13 cellular contexts compared by ENCODE assay signal in the genomic region with DNA sequence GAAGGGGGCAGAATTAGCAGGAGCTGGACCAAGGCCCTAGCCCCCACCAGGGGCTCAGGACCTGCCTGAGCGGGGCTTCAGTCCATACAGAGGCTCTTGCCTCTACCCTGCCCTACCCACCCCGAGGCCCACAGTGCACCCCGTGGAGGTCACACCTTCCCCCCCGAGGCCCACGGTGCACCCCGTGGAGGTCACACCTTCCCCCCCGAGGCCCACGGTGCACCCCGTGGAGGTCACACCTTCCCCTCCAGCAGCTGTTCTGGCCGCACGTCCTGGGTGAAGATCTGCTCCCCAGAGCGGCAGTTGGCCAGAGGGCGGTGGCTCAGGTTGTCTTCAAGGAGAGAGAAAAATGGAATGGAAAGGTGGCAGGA. TPM values are rescaled to one million over a fixed set of nuclear protein-coding genes. Genes with fewer than 3 reads are reported as not detected.
DNase-seq lines count a peak whose midpoint lies in the region; ATAC-seq and TF ChIP-seq lines count a peak whose summit lies in the region.
"Had no signal": no experiment of that assay in that cellular context is flagged by ENCODE, and none has a peak within 500 bp of the region (broad histone marks: within the 10 kb centered on the region; RNA-seq: fewer than 3 reads in every experiment).

No MANE protein-coding gene starts in this region.

- WGBS in esophagus muscularis mucosa = 56% methylated on average over 8 of the region's 13 CpGs

- H3K4me2 ChIP-seq in HCT116 (ENCODE audit: low read length) = no peak overlapping the region

- in situ Hi-C loops in gastrocnemius medialis (cut with MboI; ENCODE audit: low sequenced_read_pairs in 4 of 4) = no loop called here

- H3K27ac ChIP-seq in HCT116 (ENCODE audit: low read depth, low read length) (no peak overlapping the region), esophagus muscularis mucosa (replicated peaks in 1 of 4) (peak overlapping the region in 3 of 4 donors; percentile 34 to 78 (median 70)), gastrocnemius medialis (peak overlapping the region in 3 of 4 donors; percentile 40 to 60 (median 45))
- H3K27ac ChIP-seq: psoas muscle had no signal

- H3K36me3 ChIP-seq in HCT116 (ENCODE audit: control insufficient read depth in 1 of 2, insufficient read depth in 2 of 2, low read length in 2 of 2) (peaks cover 21 to 27% of the 10 kb centered on the region in 2 experiments; a peak in 3 of 4 replicates), esophagus muscularis mucosa (peaks cover 27 to 99% (median 92%) of the 10 kb centered on the region in 4 donors), gastrocnemius medialis (peaks cover 0 to 60% of the 10 kb centered on the region in 2 donors)

- H3K9me3 ChIP-seq in HCT116 (ENCODE audit: control insufficient read depth in 1 of 2, insufficient read depth in 1 of 2, low read depth in 1 of 2, low read length in 2 of 2) = no peaks in the 10 kb centered on the region
- H3K9me3 ChIP-seq in esophagus muscularis mucosa = no peaks in the 10 kb centered on the region
- no peaks in the 10 kb centered on the region for H3K9me3 ChIP-seq in gastrocnemius medialis
- H3K9me3 ChIP-seq: psoas muscle had no signal

- no peaks in the 10 kb centered on the region for H3K9me2 ChIP-seq in HCT116 (ENCODE audit: insufficient read depth)

- no peak for TF ChIP-seq CTCF in HCT116 (IDR thresholded peaks at IDR 0.05 in 2 of 3, conservative IDR thresholded peaks at IDR 0.05 in 1 of 3; ENCODE audit: borderline replicate concordance in 1 of 3, insufficient read depth in 1 of 3, low read depth in 2 of 3, low read length in 2 of 3)
- TF ChIP-seq CTCF in esophagus muscularis mucosa (IDR thresholded peaks at IDR 0.05) = no peak
- TF ChIP-seq CTCF in gastrocnemius medialis (IDR thresholded peaks at IDR 0.05 in 4 of 5, conservative IDR thresholded peaks at IDR 0.05 in 1 of 5) = no peak

- H3K4me1 ChIP-seq in HCT116 (ENCODE audit: control insufficient read depth in 1 of 2, insufficient read depth in 2 of 2, low read length in 2 of 2) (peaks cover 0 to 8% of the 10 kb centered on the region in 2 experiments; a peak in 1 of 4 replicates), esophagus muscularis mucosa (peaks cover 36 to 75% (median 67%) of the 10 kb centered on the region in 4 donors), gastrocnemius medialis (peaks cover 9 to 12% of the 10 kb centered on the region in 2 donors)

- TF ChIP-seq POLR2A in HCT116 (IDR thresholded peaks at IDR 0.05; ENCODE audit: borderline replicate concordance, extremely low read depth, insufficient read depth, insufficient read length) (no peak), esophagus muscularis mucosa (IDR thresholded peaks at IDR 0.05; ENCODE audit: low read depth) (no peak), gastrocnemius medialis (IDR thresholded peaks at IDR 0.05) (no peak)

- CTCF ChIA-PET in HCT116 (lab: Charles Lee) = interaction anchor here (1.1 to 1.5 kb wide), 2 partner anchors 12 to 181 kb away, joined by 3 to 7 read pairs; a partner anchor contains a TSS

- no peak for DNase-seq in HCT116 (ENCODE audit: low read depth, low spot score)
- no peak for DNase-seq in esophagus muscularis mucosa (ENCODE audit: extremely low spot score)
- no peak for DNase-seq in gastrocnemius medialis
- no peak for DNase-seq in NCI-H510A (lab: John Stamatoyannopoulos, UW)
- no peak for DNase-seq in activated CD4-positive, alpha-beta T cell treated with anti-CD3 and anti-CD28 coated beads, Interleukin-2, amount 50 U/mL, for 1 hour
- DNase-seq: COR-L47, GOT3, hippocampal formation, NCI-H1048, NCI-H1694, occipital lobe, psoas muscle had no signal

- no peak for TF ChIP-seq EP300 in esophagus muscularis mucosa (IDR thresholded peaks at IDR 0.05)

- H3K4me3 ChIP-seq in HCT116 (replicated peaks in 1 of 2; ENCODE audit: low read depth in 1 of 2, low read length in 2 of 2) (no peak overlapping the region), esophagus muscularis mucosa (no peak overlapping the region), gastrocnemius medialis (no peak overlapping the region)
- H3K4me3 ChIP-seq: psoas muscle had no signal

- no TSS peak for BruUV-seq in HCT116 (replicated peaks; lab: Mats Ljungman, UMichigan)

- H4K20me1 ChIP-seq in HCT116 (ENCODE audit: insufficient read depth) = no peaks in the 10 kb centered on the region

- POLR2A ChIA-PET in HCT116 (lab: Charles Lee) = no interaction called here

- RAD21 ChIA-PET in HCT116 (lab: Charles Lee; ENCODE audit: low non-redundant PET in 1 of 2, low total read pairs in 2 of 2, uncharacterized antibody in 2 of 2, unreplicated experiment in 2 of 2) = no interaction called here

- H3K27me3 ChIP-seq in HCT116 (ENCODE audit: insufficient read depth, low read length) = no peaks in the 10 kb centered on the region
- no peaks in the 10 kb centered on the region for H3K27me3 ChIP-seq in esophagus muscularis mucosa
- H3K27me3 ChIP-seq in gastrocnemius medialis = no peaks in the 10 kb centered on the region

- TF ChIP-seq RAD21 in HCT116 (IDR thresholded peaks at IDR 0.05; ENCODE audit: low read depth) = no peak

- H3K9ac ChIP-seq in HCT116 (ENCODE audit: low read length) = no peak overlapping the region

- peak; percentile 9; the same call in 1 of the 2 replicates for ATAC-seq in HCT116
- no peak for ATAC-seq in gastrocnemius medialis
- no peak for ATAC-seq in GM19455 (IDR thresholded peaks at IDR 0.05; ENCODE audit: unreplicated experiment)

- H2AFZ ChIP-seq in HCT116 (ENCODE audit: low read depth, low read length, poor library complexity, severe bottlenecking) = no peak overlapping the region

- intact Hi-C loops in HCT116 (cut with micrococcal nuclease) = no loop called here
- intact Hi-C loops in esophagus muscularis mucosa (cut with DNase I) = no loop called here
- intact Hi-C loops in gastrocnemius medialis (cut with DNase I; ENCODE audit: low total_unique reads) = no loop called here

- H3K79me2 ChIP-seq in HCT116 (ENCODE audit: insufficient read depth, low read length) = no peaks in the 10 kb centered on the region

TF ChIP-seq in HCT116, 20 proteins besides CTCF, POLR2A, EP300 and RAD21:
- no peak for TF ChIP-seq ZNF274 (IDR thresholded peaks at IDR 0.05; ENCODE audit: low read depth, low read length)
- TF ChIP-seq SIN3A (IDR thresholded peaks at IDR 0.05; ENCODE audit: low read depth) = no peak
- TF ChIP-seq, protein P1, sequence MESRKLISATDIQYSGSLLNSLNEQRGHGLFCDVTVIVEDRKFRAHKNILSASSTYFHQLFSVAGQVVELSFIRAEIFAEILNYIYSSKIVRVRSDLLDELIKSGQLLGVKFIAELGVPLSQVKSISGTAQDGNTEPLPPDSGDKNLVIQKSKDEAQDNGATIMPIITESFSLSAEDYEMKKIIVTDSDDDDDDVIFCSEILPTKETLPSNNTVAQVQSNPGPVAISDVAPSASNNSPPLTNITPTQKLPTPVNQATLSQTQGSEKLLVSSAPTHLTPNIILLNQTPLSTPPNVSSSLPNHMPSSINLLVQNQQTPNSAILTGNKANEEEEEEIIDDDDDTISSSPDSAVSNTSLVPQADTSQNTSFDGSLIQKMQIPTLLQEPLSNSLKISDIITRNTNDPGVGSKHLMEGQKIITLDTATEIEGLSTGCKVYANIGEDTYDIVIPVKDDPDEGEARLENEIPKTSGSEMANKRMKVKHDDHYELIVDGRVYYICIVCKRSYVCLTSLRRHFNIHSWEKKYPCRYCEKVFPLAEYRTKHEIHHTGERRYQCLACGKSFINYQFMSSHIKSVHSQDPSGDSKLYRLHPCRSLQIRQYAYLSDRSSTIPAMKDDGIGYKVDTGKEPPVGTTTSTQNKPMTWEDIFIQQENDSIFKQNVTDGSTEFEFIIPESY (IDR thresholded peaks at IDR 0.05; ENCODE audit: extremely low read depth, insufficient replicate concordance, low read length) = no peak
- no peak for TF ChIP-seq JUND (IDR thresholded peaks at IDR 0.05)
- no peak for TF ChIP-seq TCF7L2 (IDR thresholded peaks at IDR 0.05; ENCODE audit: borderline replicate concordance, extremely low read depth, insufficient read depth, insufficient read length)
- no peak for TF ChIP-seq EZH2 (IDR thresholded peaks at IDR 0.05)
- no peak for TF ChIP-seq SP1 (IDR thresholded peaks at IDR 0.05; ENCODE audit: low read depth)
- TF ChIP-seq ZFX (IDR thresholded peaks at IDR 0.05) = no peak
- TF ChIP-seq, protein P2, sequence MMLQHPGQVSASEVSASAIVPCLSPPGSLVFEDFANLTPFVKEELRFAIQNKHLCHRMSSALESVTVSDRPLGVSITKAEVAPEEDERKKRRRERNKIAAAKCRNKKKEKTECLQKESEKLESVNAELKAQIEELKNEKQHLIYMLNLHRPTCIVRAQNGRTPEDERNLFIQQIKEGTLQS (IDR thresholded peaks at IDR 0.05) = no peak
- TF ChIP-seq FOSL1 (IDR thresholded peaks at IDR 0.05; ENCODE audit: low read depth) = no peak
- no peak for TF ChIP-seq POLR2AphosphoS5 (IDR thresholded peaks at IDR 0.05; ENCODE audit: low read depth, low read length)
- no peak for TF ChIP-seq SRF (IDR thresholded peaks at IDR 0.05; ENCODE audit: low read depth)
- no peak for TF ChIP-seq EZH2phosphoT487 (IDR thresholded peaks at IDR 0.05; ENCODE audit: borderline replicate concordance)
- TF ChIP-seq, protein P3, sequence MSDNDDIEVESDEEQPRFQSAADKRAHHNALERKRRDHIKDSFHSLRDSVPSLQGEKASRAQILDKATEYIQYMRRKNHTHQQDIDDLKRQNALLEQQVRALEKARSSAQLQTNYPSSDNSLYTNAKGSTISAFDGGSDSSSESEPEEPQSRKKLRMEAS (IDR thresholded peaks at IDR 0.05) = no peak

RNA-seq across cellular contexts. Expression of a gene that starts 11.4 kb away (rescaled TPM):
- total RNA-seq in HCT116 (2021; ENCODE audit: unreplicated experiment) = 38.4 TPM
- 14.5 and 16.3 TPM in 2 replicates for polyA plus RNA-seq in HCT116 (2012)
- 10 to 100 TPM; 16.2 to 43.5 (median 35.5) TPM for total RNA-seq in esophagus muscularis mucosa
- 10 to 100 TPM; 11.3 to 24.1 (median 16.8) TPM for total RNA-seq in gastrocnemius medialis

RNA-seq across cellular contexts. Expression of a gene that starts 12.4 kb away (rescaled TPM):
- total RNA-seq in HCT116 (2021; ENCODE audit: unreplicated experiment) = 87.3 TPM
- polyA plus RNA-seq in HCT116 (2012) = 80.0 and 86.5 TPM in 2 replicates
- total RNA-seq in esophagus muscularis mucosa = 10 to 100 TPM; 14.5 to 32.1 (median 24.1) TPM
- total RNA-seq in gastrocnemius medialis = 10 to 100 TPM; 15.4 to 31.2 (median 17.8) TPM

RNA-seq across cellular contexts. Expression of a gene that starts 21.5 kb away (rescaled TPM):
- 209 TPM for total RNA-seq in HCT116 (2021; ENCODE audit: unreplicated experiment)
- polyA plus RNA-seq in HCT116 (2012) = 177 and 183 TPM in 2 replicates
- 10 to 100 TPM in 2 of 4 donors, 1 to 10 TPM in 2; 6.1 to 12.3 (median 9.1) TPM for total RNA-seq in esophagus muscularis mucosa
- total RNA-seq in gastrocnemius medialis = 1 to 10 TPM in 3 of 4 donors, under 1 TPM in 1; 0.78 to 7.1 (median 1.4) TPM

RNA-seq across cellular contexts. Expression of a gene that starts 47.5 kb away (rescaled TPM):
- total RNA-seq in HCT116 (2021; ENCODE audit: unreplicated experiment) = 75.4 TPM
- polyA plus RNA-seq in HCT116 (2012) = 64.3 and 69.0 TPM in 2 replicates
- total RNA-seq in esophagus muscularis mucosa = 10 to 100 TPM; 35.3 to 71.4 (median 46.3) TPM
- 10 to 100 TPM; 56.5 to 85.5 (median 60.0) TPM for total RNA-seq in gastrocnemius medialis

Comparison
In these comparisons a context has a peak if more than half of its experiments do, and no peak if none do; other contexts are left out.
1. RNA of a gene that starts 21.5 kb away (total RNA-seq): 209 TPM in HCT116 (single experiment); 6.1 to 12.3 TPM in esophagus muscularis mucosa and 0.78 to 7.1 TPM in gastrocnemius medialis; every median in the first group is over 10 times any median in the second.